In the genomic region with DNA sequence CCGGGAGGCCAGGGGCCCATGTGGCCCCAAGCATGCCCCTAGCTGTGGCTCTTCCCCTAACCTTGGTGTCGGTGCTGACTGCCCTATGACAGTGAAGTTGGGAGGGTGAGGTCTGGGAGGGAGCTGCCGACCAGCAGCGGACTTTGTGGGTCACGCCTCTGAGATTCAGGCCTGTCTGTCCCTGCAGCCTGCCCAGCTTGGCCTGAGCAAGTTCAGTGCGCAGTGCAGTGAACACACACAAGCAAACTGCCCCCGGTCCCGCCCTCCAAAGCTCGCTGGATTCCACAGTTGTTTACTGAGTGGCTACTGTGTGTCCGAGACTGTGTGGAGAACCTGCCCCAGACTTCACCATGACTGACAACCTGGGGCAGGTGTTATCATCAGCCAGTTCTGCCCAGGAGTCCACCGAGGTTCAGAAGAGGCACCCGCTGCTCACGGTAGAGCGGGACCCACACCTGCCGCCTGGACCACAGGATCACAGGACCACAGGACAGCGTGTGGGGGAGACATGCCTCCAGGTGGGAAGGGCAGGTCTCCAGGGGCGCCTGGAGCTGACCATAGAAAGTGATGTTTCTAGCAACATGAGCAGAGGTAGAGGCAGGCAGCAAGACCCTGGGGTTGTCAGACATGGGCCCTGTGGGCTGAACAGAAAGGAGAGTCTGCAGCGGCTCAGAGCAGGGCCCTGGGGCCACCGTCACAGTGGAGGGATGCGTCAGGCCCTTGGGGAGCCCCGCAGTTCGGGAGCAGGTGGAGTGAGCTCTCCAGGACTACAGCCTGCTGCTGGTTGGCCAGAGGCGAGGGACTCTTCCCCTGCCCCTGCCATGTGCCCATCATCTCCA, we compare ENCODE assay signal across 11 cellular contexts.
DNase-seq lines count a peak whose midpoint lies in the region; ATAC-seq lines count a peak whose summit lies in the region.
"Had no signal": no experiment of that assay in that cellular context is flagged by ENCODE, and none has a peak within 500 bp of the region (broad histone marks: within the 10 kb centered on the region; RNA-seq: fewer than 3 reads in every experiment).

No MANE protein-coding gene starts in this region.

- POLR2A ChIA-PET in activated CD4-positive, alpha-beta T cell treated with anti-CD3 and anti-CD28 coated beads for 36 hours (lab: Charles Lee), result no interaction called here
- POLR2A ChIA-PET in activated CD4-positive, alpha-beta memory T cell treated with anti-CD3 and anti-CD28 coated beads for 36 hours (lab: Charles Lee), result no interaction called here

- DNase-seq in activated CD4-positive, alpha-beta T cell treated with anti-CD3 and anti-CD28 coated beads for 36 hours, result no peak
- DNase-seq in activated CD4-positive, alpha-beta T cell treated with anti-CD3 and anti-CD28 coated beads for 48 hours, result no peak
- peak; percentile 5 for DNase-seq in activated CD4-positive, alpha-beta memory T cell treated with anti-CD3 and anti-CD28 coated beads for 36 hours
- DNase-seq in islet precursor cell, result peak; percentile 50
- DNase-seq in stimulated activated naive CD8-positive, alpha-beta T cell treated with anti-CD3 and anti-CD28 coated beads, Interleukin-15, amount 100 ng/mL, for 72 hours, result peak in 1 of 2 donors; percentile 6
- DNase-seq in NCI-H2081 treated with DMSO at 0.1 percent for 48 hours (lab: John Stamatoyannopoulos, UW), result no peak
- DNase-seq in AML-193 (lab: John Stamatoyannopoulos, UW), result no peak
- DNase-seq: GDM1 had no signal

- no peaks in the 10 kb centered on the region for H3K27me3 Mint-ChIP-seq in activated CD4-positive, alpha-beta T cell treated with anti-CD3 and anti-CD28 coated beads for 36 hours
- peaks cover 5% of the 10 kb centered on the region for H3K27me3 Mint-ChIP-seq in activated CD4-positive, alpha-beta memory T cell treated with anti-CD3 and anti-CD28 coated beads for 36 hours
- H3K27me3 Mint-ChIP-seq in stimulated activated naive CD8-positive, alpha-beta T cell treated with anti-CD3 and anti-CD28 coated beads, Interleukin-15, amount 100 ng/mL, for 72 hours, result peaks cover 11% of the 10 kb centered on the region

- H3K36me3 Mint-ChIP-seq in activated CD4-positive, alpha-beta T cell treated with anti-CD3 and anti-CD28 coated beads for 36 hours (ENCODE audit: low read depth), result peaks cover 11% of the 10 kb centered on the region
- H3K36me3 Mint-ChIP-seq in activated CD4-positive, alpha-beta memory T cell treated with anti-CD3 and anti-CD28 coated beads for 36 hours, result peaks cover 6% of the 10 kb centered on the region
- H3K36me3 Mint-ChIP-seq: activated naive CD8-positive, alpha-beta T cell; natural killer cell treated with Interleukin-12 subunit alpha and Interleukin-12 subunit beta and Interleukin-15 and Interleukin-18, amount 100 ng/mL, for 72 hours had no signal

- H3K9me3 Mint-ChIP-seq in activated CD4-positive, alpha-beta T cell treated with anti-CD3 and anti-CD28 coated beads for 36 hours (ENCODE audit: low read depth), result no peaks in the 10 kb centered on the region
- H3K9me3 Mint-ChIP-seq in activated CD4-positive, alpha-beta memory T cell treated with anti-CD3 and anti-CD28 coated beads for 36 hours, result no peaks in the 10 kb centered on the region
- no peaks in the 10 kb centered on the region for H3K9me3 Mint-ChIP-seq in stimulated activated naive CD8-positive, alpha-beta T cell treated with anti-CD3 and anti-CD28 coated beads, Interleukin-15, amount 100 ng/mL, for 72 hours
- H3K9me3 Mint-ChIP-seq: natural killer cell treated with Interleukin-12 subunit alpha and Interleukin-12 subunit beta and Interleukin-15 and Interleukin-18, amount 100 ng/mL, for 72 hours had no signal

- H3K4me1 Mint-ChIP-seq in activated CD4-positive, alpha-beta T cell treated with anti-CD3 and anti-CD28 coated beads for 36 hours, result no peaks in the 10 kb centered on the region
- no peaks in the 10 kb centered on the region for H3K4me1 Mint-ChIP-seq in activated CD4-positive, alpha-beta memory T cell treated with anti-CD3 and anti-CD28 coated beads for 36 hours (ENCODE audit: low read depth)
- peaks cover 10% of the 10 kb centered on the region for H3K4me1 Mint-ChIP-seq in stimulated activated naive CD8-positive, alpha-beta T cell treated with anti-CD3 and anti-CD28 coated beads, Interleukin-15, amount 100 ng/mL, for 72 hours

- CTCF ChIA-PET in activated CD4-positive, alpha-beta T cell treated with anti-CD3 and anti-CD28 coated beads for 36 hours (lab: Charles Lee), result interaction anchor here (0.5 to 2.4 kb wide), 4 partner anchors 91 to 748 kb away, joined by 3 to 24 read pairs (median 3); no protein-coding TSS in a partner anchor
- CTCF ChIA-PET in activated CD4-positive, alpha-beta memory T cell treated with anti-CD3 and anti-CD28 coated beads for 36 hours (lab: Charles Lee), result interaction anchor here (0.9 to 4.3 kb wide), 9 partner anchors 9 to 532 kb away, joined by 3 to 40 read pairs (median 6); no protein-coding TSS in a partner anchor

- no peak overlapping the region for H3K4me3 Mint-ChIP-seq in activated CD4-positive, alpha-beta T cell treated with anti-CD3 and anti-CD28 coated beads for 36 hours
- no peak overlapping the region for H3K4me3 Mint-ChIP-seq in activated CD4-positive, alpha-beta memory T cell treated with anti-CD3 and anti-CD28 coated beads for 36 hours
- no peak overlapping the region for H3K4me3 Mint-ChIP-seq in stimulated activated naive CD8-positive, alpha-beta T cell treated with anti-CD3 and anti-CD28 coated beads, Interleukin-15, amount 100 ng/mL, for 72 hours
- H3K4me3 Mint-ChIP-seq: activated naive CD8-positive, alpha-beta T cell; natural killer cell treated with Interleukin-12 subunit alpha and Interleukin-12 subunit beta and Interleukin-15 and Interleukin-18, amount 100 ng/mL, for 72 hours had no signal

- intact Hi-C loops in activated CD4-positive, alpha-beta T cell treated with anti-CD3 and anti-CD28 coated beads for 36 hours (cut with DNase I, micrococcal nuclease), result loop anchor here (1.0 to 2.0 kb wide), 3 partner anchors 282 to 531 kb away; no protein-coding TSS in a partner anchor
- intact Hi-C loops in activated CD4-positive, alpha-beta memory T cell treated with anti-CD3 and anti-CD28 coated beads for 36 hours (cut with micrococcal nuclease), result loop anchor here (1.0 to 5.0 kb wide), 4 partner anchors 266 to 531 kb away; no protein-coding TSS in a partner anchor

- no peak overlapping the region for H3K27ac Mint-ChIP-seq in activated CD4-positive, alpha-beta T cell treated with anti-CD3 and anti-CD28 coated beads for 36 hours
- no peak overlapping the region for H3K27ac Mint-ChIP-seq in activated CD4-positive, alpha-beta memory T cell treated with anti-CD3 and anti-CD28 coated beads for 36 hours
- H3K27ac Mint-ChIP-seq in stimulated activated naive CD8-positive, alpha-beta T cell treated with anti-CD3 and anti-CD28 coated beads, Interleukin-15, amount 100 ng/mL, for 72 hours, result no peak overlapping the region
- H3K27ac Mint-ChIP-seq: activated naive CD8-positive, alpha-beta T cell; natural killer cell treated with Interleukin-12 subunit alpha and Interleukin-12 subunit beta and Interleukin-15 and Interleukin-18, amount 100 ng/mL, for 72 hours had no signal

- peak; percentile 12 for ATAC-seq in activated CD4-positive, alpha-beta T cell treated with anti-CD3 and anti-CD28 coated beads for 36 hours
- peak; percentile 24 for ATAC-seq in stimulated activated naive CD8-positive, alpha-beta T cell treated with anti-CD3 and anti-CD28 coated beads, Interleukin-15, amount 100 ng/mL, for 72 hours
- no peak for ATAC-seq in HG03159 (IDR thresholded peaks at IDR 0.05; ENCODE audit: unreplicated experiment)

Comparison
In these comparisons a context has a peak if more than half of its experiments do, and no peak if none do; other contexts are left out.
1. DNase-seq: peak in activated CD4-positive, alpha-beta memory T cell treated with anti-CD3 and anti-CD28 coated beads for 36 hours (single experiment) and islet precursor cell (single experiment); none in activated CD4-positive, alpha-beta T cell treated with anti-CD3 and anti-CD28 coated beads for 36 hours (single experiment), activated CD4-positive, alpha-beta T cell treated with anti-CD3 and anti-CD28 coated beads for 48 hours (single experiment), NCI-H2081 treated with DMSO at 0.1 percent for 48 hours (single experiment) and AML-193 (0 of 2).